8 cellular contexts compared by ENCODE assay signal in the genomic region with DNA sequence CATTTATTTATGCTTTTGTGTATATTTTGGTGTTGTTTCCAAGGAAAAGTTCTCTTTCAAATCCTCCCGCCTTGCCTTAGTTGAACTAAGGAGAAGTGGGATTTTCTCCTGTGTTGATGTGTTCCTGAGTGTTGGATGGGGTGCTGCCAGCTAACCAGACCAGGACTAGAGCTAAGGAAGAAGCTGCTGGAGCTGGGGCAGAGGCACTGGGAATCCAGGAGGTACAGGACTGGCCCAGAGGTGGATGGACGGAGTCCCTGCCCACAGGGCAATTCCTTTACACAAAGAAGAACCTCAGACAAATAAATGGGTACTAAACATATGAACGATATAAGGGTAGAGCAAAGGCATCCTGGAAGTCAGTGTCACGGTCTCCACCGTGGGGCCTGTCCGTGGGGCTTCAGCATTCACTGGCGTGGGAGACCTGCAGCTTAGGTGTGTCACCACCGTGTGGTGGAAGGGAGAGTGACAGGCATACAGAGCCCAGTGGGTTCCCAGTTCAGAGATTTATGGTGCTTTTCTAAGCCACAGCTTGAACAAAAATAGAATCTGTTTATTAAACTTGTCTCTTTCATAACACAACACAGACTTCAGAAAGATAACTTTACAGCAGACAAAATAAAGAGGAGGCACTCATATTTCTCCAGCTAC.
A peak's percentile ranks its signal among the peaks of the same experiment; 100 is the strongest.
DNase-seq lines count a peak whose midpoint lies in the region; ATAC-seq and TF ChIP-seq lines count a peak whose summit lies in the region.

No MANE protein-coding gene starts in this region.

- intact Hi-C loops in ascending aorta (cut with DNase I) = loop anchor here (1.0 to 5.0 kb wide), 4 partner anchors 55 to 289 kb away; no protein-coding TSS in a partner anchor

- H3K9me3 ChIP-seq in OCI-LY1 (ENCODE audit: low read length) = no peaks in the 10 kb centered on the region
- H3K9me3 ChIP-seq in ascending aorta = no peaks in the 10 kb centered on the region

- H3K9me2 ChIP-seq in OCI-LY1 (ENCODE audit: low read depth, low read length) = no peaks in the 10 kb centered on the region

- H3K4me2 ChIP-seq in OCI-LY1 (ENCODE audit: low read length) = no peak overlapping the region

- H3K4me3 ChIP-seq in OCI-LY1 (ENCODE audit: low read depth, low read length, poor library complexity, severe bottlenecking) (no peak overlapping the region), ascending aorta (no peak overlapping the region)

- H3F3A ChIP-seq in OCI-LY1 (ENCODE audit: insufficient read depth, low read length) = no peaks in the 10 kb centered on the region

- no peaks in the 10 kb centered on the region for H3K27me3 ChIP-seq in OCI-LY1 (ENCODE audit: insufficient read depth, low read length)
- no peaks in the 10 kb centered on the region for H3K27me3 ChIP-seq in ascending aorta

- H3K27ac ChIP-seq in OCI-LY1 (ENCODE audit: low read depth, low read length, poor library complexity, severe bottlenecking) = no peak overlapping the region
- H3K27ac ChIP-seq in ascending aorta = peak overlapping the region; percentile 80 to 83

- H3K36me3 ChIP-seq in OCI-LY1 (ENCODE audit: insufficient read depth, low read length) (no peaks in the 10 kb centered on the region), ascending aorta (no peaks in the 10 kb centered on the region)

- H3K4me1 ChIP-seq in OCI-LY1 (ENCODE audit: insufficient read depth, low read length, severe bottlenecking) = no peaks in the 10 kb centered on the region
- H3K4me1 ChIP-seq in ascending aorta = peaks cover 3 to 15% of the 10 kb centered on the region in 2 donors

- peak; percentile 37 for DNase-seq in DMS 273 (lab: John Stamatoyannopoulos, UW; ENCODE audit: unreplicated experiment)
- DNase-seq in DMS 273 treated with DMSO at 0.1 percent for 48 hours (lab: John Stamatoyannopoulos, UW) = no peak
- DNase-seq in ascending aorta (ENCODE audit: low spot score in 2 of 2) = peak in 1 of 2 donors; percentile 72
- DNase-seq in hypothalamus (lab: John Stamatoyannopoulos, UW) = peak in 28 of 51 donors; percentile 2 to 46 (median 12)
- peak; percentile 47 for DNase-seq in stimulated activated CD4-positive, alpha-beta T cell treated with anti-CD3 and anti-CD28 coated beads, Interleukin-12 subunit alpha, Interleukin-12 subunit beta, amount 100 ng/mL, for 4 hours

- no peaks in the 10 kb centered on the region for H4K20me1 ChIP-seq in OCI-LY1 (ENCODE audit: insufficient read depth, low read length)

- no peaks in the 10 kb centered on the region for H3K79me2 ChIP-seq in OCI-LY1 (ENCODE audit: insufficient read depth, low read length)

- TF ChIP-seq CTCF in OCI-LY1 (IDR thresholded peaks at IDR 0.05; ENCODE audit: low read length) (peak; percentile 68), ascending aorta (IDR thresholded peaks at IDR 0.05) (peak; percentile 74 to 77 (median 75))

- H2AFZ ChIP-seq in OCI-LY1 (ENCODE audit: low read length) = no peak overlapping the region

- no peak overlapping the region for H3K9ac ChIP-seq in OCI-LY1 (ENCODE audit: low read length)

- ATAC-seq in HG02623 (IDR thresholded peaks at IDR 0.05; ENCODE audit: unreplicated experiment) (no peak), GM19397 (IDR thresholded peaks at IDR 0.05; ENCODE audit: unreplicated experiment) (no peak)
